In genomic region chr2:31216734-31217133, GRCh38 we compare ENCODE assay signal across 12 cellular contexts. TPM values are rescaled to one million over a fixed set of nuclear protein-coding genes. Genes with fewer than 3 reads are reported as not detected.
DNase-seq lines count a peak whose midpoint lies in the region; ATAC-seq and TF ChIP-seq lines count a peak whose summit lies in the region.
"Had no signal": no experiment of that assay in that cellular context is flagged by ENCODE, and none has a peak within 500 bp of the region (broad histone marks: within the 10 kb centered on the region; RNA-seq: fewer than 3 reads in every experiment).

No MANE protein-coding gene starts in this region.

- H3K27ac Mint-ChIP-seq in naive B cell, result peak overlapping the region; percentile 92 to 99 (median 96)

- ATAC-seq in GM19023 (IDR thresholded peaks at IDR 0.05; ENCODE audit: unreplicated experiment) (peak; percentile 41), GM21576 (IDR thresholded peaks at IDR 0.05; ENCODE audit: unreplicated experiment) (peak; percentile 49), HG03354 (IDR thresholded peaks at IDR 0.05; ENCODE audit: poor library complexity, severe bottlenecking, unreplicated experiment) (peak; percentile 43), naive B cell (ENCODE audit: low read depth in 2 of 2) (no peak)
- ATAC-seq: Right ventricle myocardium inferior had no signal

- POLR2A ChIA-PET in RWPE1 (lab: Yijun Ruan, JAX; ENCODE audit: low non-redundant PET), result no interaction called here

- DNase-seq in naive B cell, result no peak
- DNase-seq in RWPE1 (ENCODE audit: low spot score), result no peak
- no peak for DNase-seq in inferior parietal cortex (ENCODE audit: extremely low spot score)
- no peak for DNase-seq in dermis blood vessel endothelial cell
- DNase-seq: activated CD4-positive, alpha-beta T cell treated with anti-CD3 and anti-CD28 coated beads, Interleukin-2, amount 50 U/mL, for 48 hours; aorta; DND-41; NCI-H2227 treated with DMSO at 0.1 percent for 48 hours had no signal

- H3K27ac ChIP-seq in RWPE1, result no peak overlapping the region

- TF ChIP-seq CTCF in RWPE1 (conservative IDR thresholded peaks at IDR 0.05; ENCODE audit: low read depth), result no peak

- CTCF ChIA-PET in RWPE1 (lab: Yijun Ruan, JAX), result interaction anchor here (0.6 kb wide), 1 partner anchor 27 kb away, joined by 3 read pairs; no protein-coding TSS in a partner anchor

- H3K27me3 Mint-ChIP-seq in naive B cell, result no peaks in the 10 kb centered on the region

- H3K4me1 Mint-ChIP-seq in naive B cell, result peaks cover 68 to 90% (median 79%) of the 10 kb centered on the region in 3 donors

- peak overlapping the region in 7 of 8 donors; percentile 1 to 86 (median 58) for H3K4me3 Mint-ChIP-seq in naive B cell

- H3K36me3 Mint-ChIP-seq in naive B cell, result no peaks in the 10 kb centered on the region

- peaks cover 0 to 4% (median 0%) of the 10 kb centered on the region in 7 donors for H3K9me3 Mint-ChIP-seq in naive B cell

RNA-seq across cellular contexts. Expression of gene CAPN14, which starts 0.6 kb away (rescaled TPM):
- polyA plus RNA-seq in naive B cell (ENCODE audit: low read depth in 6 of 6), result 1 to 10 TPM in 3 of 6 donors, under 1 TPM in 2, not detected in 1; 0.30 to 1.3 (median 1.1) TPM
- total RNA-seq in dermis blood vessel endothelial cell, result 0.05 TPM in 1 of 2 replicates, not detected in the other

RNA-seq across cellular contexts. Expression of gene EHD3, which starts 17.2 kb away (rescaled TPM):
- polyA plus RNA-seq in naive B cell (ENCODE audit: low read depth in 6 of 6), result 10 to 100 TPM in 3 of 6 donors, 1 to 10 TPM in 3; 5.9 to 13.6 (median 10.0) TPM
- 6.0 and 7.8 TPM in 2 replicates for total RNA-seq in dermis blood vessel endothelial cell

Comparison
In these comparisons a context has a peak if more than half of its experiments do, and no peak if none do; other contexts are left out.
1. ATAC-seq: peak in GM19023 (single experiment), GM21576 (single experiment) and HG03354 (single experiment); none in naive B cell (0 of 2).